In the genomic region with DNA sequence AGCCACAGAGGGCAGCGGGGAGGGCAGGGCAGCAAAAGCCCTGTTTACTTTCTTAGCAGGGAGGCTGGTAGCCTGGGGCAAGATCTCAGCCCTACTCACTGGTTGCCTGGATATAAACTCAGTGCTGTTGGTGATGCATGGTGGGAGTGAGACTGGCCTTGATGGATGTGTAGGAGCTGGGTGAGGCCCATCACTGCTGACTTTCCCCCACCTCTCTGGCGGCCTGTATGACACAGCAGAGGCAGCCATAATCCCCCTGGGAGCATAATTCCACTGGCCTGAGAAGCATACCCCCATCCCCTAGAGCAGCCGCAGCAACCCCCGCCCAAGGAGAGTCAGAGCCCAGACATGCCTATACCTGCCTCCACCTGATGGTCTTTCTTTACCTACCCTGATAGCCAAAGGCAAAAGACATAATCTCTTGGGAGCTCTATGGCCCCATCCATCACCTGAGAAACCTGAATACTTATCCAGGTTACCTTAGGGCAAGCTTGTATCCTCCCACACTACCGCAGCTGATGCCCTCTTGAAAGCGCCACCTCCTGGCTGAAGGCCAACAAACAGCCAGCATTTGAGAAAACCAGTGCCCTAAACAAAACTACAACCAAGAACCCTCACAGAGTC, we compare ENCODE assay signal across 2 cellular contexts.
TF ChIP-seq lines count a peak whose summit lies in the region.

No MANE protein-coding gene starts in this region.

TF ChIP-seq in HepG2, 621 proteins besides CTCF, POLR2A, EP300 and RAD21:
- TF ChIP-seq, protein P1, sequence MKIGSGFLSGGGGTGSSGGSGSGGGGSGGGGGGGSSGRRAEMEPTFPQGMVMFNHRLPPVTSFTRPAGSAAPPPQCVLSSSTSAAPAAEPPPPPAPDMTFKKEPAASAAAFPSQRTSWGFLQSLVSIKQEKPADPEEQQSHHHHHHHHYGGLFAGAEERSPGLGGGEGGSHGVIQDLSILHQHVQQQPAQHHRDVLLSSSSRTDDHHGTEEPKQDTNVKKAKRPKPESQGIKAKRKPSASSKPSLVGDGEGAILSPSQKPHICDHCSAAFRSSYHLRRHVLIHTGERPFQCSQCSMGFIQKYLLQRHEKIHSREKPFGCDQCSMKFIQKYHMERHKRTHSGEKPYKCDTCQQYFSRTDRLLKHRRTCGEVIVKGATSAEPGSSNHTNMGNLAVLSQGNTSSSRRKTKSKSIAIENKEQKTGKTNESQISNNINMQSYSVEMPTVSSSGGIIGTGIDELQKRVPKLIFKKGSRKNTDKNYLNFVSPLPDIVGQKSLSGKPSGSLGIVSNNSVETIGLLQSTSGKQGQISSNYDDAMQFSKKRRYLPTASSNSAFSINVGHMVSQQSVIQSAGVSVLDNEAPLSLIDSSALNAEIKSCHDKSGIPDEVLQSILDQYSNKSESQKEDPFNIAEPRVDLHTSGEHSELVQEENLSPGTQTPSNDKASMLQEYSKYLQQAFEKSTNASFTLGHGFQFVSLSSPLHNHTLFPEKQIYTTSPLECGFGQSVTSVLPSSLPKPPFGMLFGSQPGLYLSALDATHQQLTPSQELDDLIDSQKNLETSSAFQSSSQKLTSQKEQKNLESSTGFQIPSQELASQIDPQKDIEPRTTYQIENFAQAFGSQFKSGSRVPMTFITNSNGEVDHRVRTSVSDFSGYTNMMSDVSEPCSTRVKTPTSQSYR (CRISPR knock-in tag; IDR thresholded peaks at IDR 0.05; ENCODE audit: borderline replicate concordance): no peak
- TF ChIP-seq GABPB1 (CRISPR knock-in tag; IDR thresholded peaks at IDR 0.05): no peak
- no peak for TF ChIP-seq CBX1 (IDR thresholded peaks at IDR 0.05; ENCODE audit: low read depth)
- no peak for TF ChIP-seq ZNF451 (CRISPR knock-in tag; IDR thresholded peaks at IDR 0.05)

TF ChIP-seq in GM12878, 131 proteins besides CTCF, POLR2A, EP300 and RAD21:
- TF ChIP-seq MYC (IDR thresholded peaks at IDR 0.05; ENCODE audit: insufficient read depth, insufficient read length, insufficient replicate concordance, low read length, severe bottlenecking) (no peak), SMC3 (IDR thresholded peaks at IDR 0.05; ENCODE audit: borderline replicate concordance, low read length) (0 out of 2 replicates have a peak, but pooled peaks have one; percentile 4)
